16 cellular contexts compared by ENCODE assay signal in genomic region chr1:164746677-164747076, GRCh38.
"Had no signal": no experiment of that assay in that cellular context is flagged by ENCODE, and none has a peak within 500 bp of the region (broad histone marks: within the 10 kb centered on the region; RNA-seq: fewer than 3 reads in every experiment).

No MANE protein-coding gene starts in this region.

- H3K27me3 Mint-ChIP-seq: naive B cell had no signal

- H3K4me3 ChIP-seq: ascending aorta, dorsolateral prefrontal cortex, right atrium auricular region, testis had no signal

- H3K4me3 Mint-ChIP-seq: endodermal cell, naive B cell, T-cell had no signal

- H3K4me1 Mint-ChIP-seq: naive B cell, T-cell had no signal

- H3K27ac Mint-ChIP-seq: endodermal cell, naive B cell, T-cell had no signal

- H3K36me3 ChIP-seq: ascending aorta, right atrium auricular region had no signal

- ATAC-seq: activated CD4-positive, CD25-positive, alpha-beta regulatory T cell treated with anti-CD3 and anti-CD28 coated beads, Interleukin-2, amount 50 U/mL, for 24 hours; stimulated activated naive CD8-positive, alpha-beta T cell treated with anti-CD3 and anti-CD28 coated beads, Interleukin-15, Interleukin-2, amounts not matched to agents 100 U/mL and 50 U/mL, for 24 hours; T-cell had no signal

- H3K36me3 Mint-ChIP-seq: naive B cell, T-cell had no signal

- H3K9ac ChIP-seq: SK-N-SH had no signal

- H3K9me3 Mint-ChIP-seq: endodermal cell, naive B cell, T-cell had no signal

- H3K9me3 ChIP-seq: ascending aorta, right atrium auricular region, SK-N-SH, testis had no signal

- DNase-seq: activated CD4-positive, alpha-beta T cell treated with anti-CD3 and anti-CD28 coated beads, Interleukin-2, amount 50 U/mL, for 1 hour; activated naive CD4-positive, alpha-beta T cell treated with Interleukin-2 at 50 U/mL for 16 hours; activated T-cell treated with anti-CD3 and anti-CD28 coated beads for 4 hours; dorsolateral prefrontal cortex; endodermal cell; kidney glomerular epithelial cell; naive B cell; SK-N-SH; small intestine; stimulated activated naive CD8-positive, alpha-beta T cell treated with anti-CD3 and anti-CD28 coated beads, Interleukin-15, Interleukin-2, amounts not matched to agents 100 U/mL and 50 U/mL, for 24 hours; T-cell; T-helper 9 cell; testis had no signal

- H3K27me3 ChIP-seq: ascending aorta, dorsolateral prefrontal cortex, right atrium auricular region, testis had no signal

- H3K9me2 ChIP-seq: SK-N-SH had no signal

- H3K27ac ChIP-seq: testis had no signal

- H3K4me2 ChIP-seq: SK-N-SH had no signal

- H3K4me1 ChIP-seq: testis had no signal
